ENCODE assay signal across 9 cellular contexts in the genomic region with DNA sequence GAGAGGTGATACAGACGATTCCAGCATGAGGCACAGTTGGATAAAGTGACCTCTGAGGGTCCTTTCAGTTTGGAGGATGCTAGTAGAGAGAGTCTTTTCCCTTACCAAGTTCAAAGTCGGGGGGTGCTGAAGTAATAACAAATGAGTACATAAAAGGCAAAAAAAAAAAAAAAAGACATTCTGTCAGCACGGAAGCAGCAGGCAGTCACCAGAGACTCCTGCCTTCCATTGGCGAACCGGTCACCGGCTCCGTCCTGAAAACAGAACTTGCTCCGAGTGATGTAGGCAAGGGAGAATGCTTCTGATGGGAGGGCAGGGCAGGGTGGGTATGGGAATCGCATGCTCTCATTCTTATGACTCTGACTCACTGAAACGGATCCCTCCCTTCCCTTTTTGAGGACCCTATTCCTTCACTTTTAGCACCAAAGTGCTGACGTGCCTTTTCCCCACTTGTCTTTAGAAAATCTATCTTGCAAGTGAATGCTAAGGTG.
DNase-seq lines count a peak whose midpoint lies in the region; ATAC-seq and TF ChIP-seq lines count a peak whose summit lies in the region.
"Had no signal": no experiment of that assay in that cellular context is flagged by ENCODE, and none has a peak within 500 bp of the region (broad histone marks: within the 10 kb centered on the region; RNA-seq: fewer than 3 reads in every experiment).

No MANE protein-coding gene starts in this region.

- peak overlapping the region in 1 of 2 donors; percentile 31 for H3K27ac Mint-ChIP-seq in natural killer cell

- TF ChIP-seq CTCF in natural killer cell (IDR thresholded peaks at IDR 0.05): no peak

- no peaks in the 10 kb centered on the region for H3K9me3 ChIP-seq in effector memory CD4-positive, alpha-beta T cell (ENCODE audit: control insufficient read depth, low read length)

- intact Hi-C loops in natural killer cell (cut with micrococcal nuclease): no loop called here

- H3K36me3 ChIP-seq in effector memory CD4-positive, alpha-beta T cell (ENCODE audit: control insufficient read depth, insufficient read depth, low read length): no peaks in the 10 kb centered on the region

- H3K4me3 ChIP-seq in effector memory CD4-positive, alpha-beta T cell (ENCODE audit: insufficient read depth, low read depth, low read length, poor library complexity, severe bottlenecking): peak overlapping the region; percentile 7

- H3K27me3 Mint-ChIP-seq in natural killer cell (ENCODE audit: low read depth in 2 of 2): peaks cover 0 to 6% of the 10 kb centered on the region in 2 donors

- no peaks in the 10 kb centered on the region for H3K36me3 Mint-ChIP-seq in natural killer cell

- H3K4me1 Mint-ChIP-seq in natural killer cell: peaks cover 35 to 37% of the 10 kb centered on the region in 2 donors

- peak overlapping the region; percentile 15 for H3K27ac ChIP-seq in effector memory CD4-positive, alpha-beta T cell (ENCODE audit: insufficient read depth, low read length, poor library complexity, severe bottlenecking)

- no peak for ATAC-seq in natural killer cell
- ATAC-seq in HG02623 (IDR thresholded peaks at IDR 0.05; ENCODE audit: unreplicated experiment): no peak

- peak overlapping the region; percentile 40 for H3K4me3 Mint-ChIP-seq in natural killer cell

- H3K9me3 Mint-ChIP-seq in natural killer cell: no peaks in the 10 kb centered on the region

- H3K27me3 ChIP-seq in effector memory CD4-positive, alpha-beta T cell (replicated peaks; ENCODE audit: control insufficient read depth, insufficient read depth, low read length, poor library complexity, severe bottlenecking): no peaks in the 10 kb centered on the region

- DNase-seq in CD1c-positive myeloid dendritic cell (ENCODE audit: extremely low spot score) (peak; percentile 76), LoVo (ENCODE audit: low spot score) (peak; percentile 85), natural killer cell (no peak), NCI-H345 treated with DMSO at 0.1 percent for 48 hours (lab: John Stamatoyannopoulos, UW; ENCODE audit: unreplicated experiment) (no peak), NCI-H524 treated with DMSO at 0.1 percent for 48 hours (lab: John Stamatoyannopoulos, UW) (no peak), AML-193 (lab: John Stamatoyannopoulos, UW) (no peak)
- DNase-seq in effector memory CD4-positive, alpha-beta T cell: no peak
- DNase-seq: activated CD4-positive, alpha-beta T cell treated with anti-CD3 and anti-CD28 coated beads for 1 hour had no signal

- peaks cover 30% of the 10 kb centered on the region for H3K4me1 ChIP-seq in effector memory CD4-positive, alpha-beta T cell (ENCODE audit: control insufficient read depth, insufficient read depth, low read length, poor library complexity, severe bottlenecking)

Comparison
In these comparisons a context has a peak if more than half of its experiments do, and no peak if none do; other contexts are left out.
1. DNase-seq: peak in CD1c-positive myeloid dendritic cell (single experiment) and LoVo (single experiment); none in effector memory CD4-positive, alpha-beta T cell (0 of 3), natural killer cell (single experiment), NCI-H345 treated with DMSO at 0.1 percent for 48 hours (single experiment), NCI-H524 treated with DMSO at 0.1 percent for 48 hours (single experiment) and AML-193 (0 of 2).